Comparison of ENCODE assay signal across 8 cellular contexts in genomic region chrX:154546354-154547244, GRCh38.
A peak's percentile ranks its signal among the peaks of the same experiment; 100 is the strongest.
DNase-seq lines count a peak whose midpoint lies in the region; ATAC-seq lines count a peak whose summit lies in the region.

Gene G6PD, minus strand, starts transcription at chrX:154546846. Its CDS starts 691 bp downstream, at chrX:154546155.

- in situ Hi-C loops in ACHN (cut with HindIII; ENCODE audit: low pct_ligation_motif_present, low pct_unique_long_range_greater_than_20kb, low sequenced_read_pairs) = no loop called here

- no peaks in the 10 kb centered on the region for H3K27me3 ChIP-seq in duodenal mucosa (ENCODE audit: control insufficient read depth in 1 of 2, insufficient read depth in 2 of 2, low read length in 2 of 2)

- no peaks in the 10 kb centered on the region for H3K27me3 Mint-ChIP-seq in memory B cell

- peak within 1 kb of the TSS; percentile 91 to 96 for H3K4me3 ChIP-seq in duodenal mucosa (ENCODE audit: low read depth in 1 of 2, low read length in 2 of 2)

- peak within 1 kb of the TSS; percentile 92 for H3K4me3 Mint-ChIP-seq in memory B cell

- no peaks in the 10 kb centered on the region for H3K9me3 Mint-ChIP-seq in memory B cell

- H3K27ac ChIP-seq in duodenal mucosa (ENCODE audit: low read depth, low read length) = peak within 1 kb of the TSS; percentile 81

- peak within 1 kb of the TSS; percentile 84 for H3K9ac ChIP-seq in duodenal mucosa (ENCODE audit: low read depth in 1 of 2, low read length in 2 of 2)

- H3K36me3 Mint-ChIP-seq in memory B cell = no peaks in the 10 kb centered on the region

- H3K9me3 ChIP-seq in duodenal mucosa (ENCODE audit: control insufficient read depth in 1 of 2, low read length in 2 of 2) = no peaks in the 10 kb centered on the region

- no peaks in the 10 kb centered on the region for H3K36me3 ChIP-seq in duodenal mucosa (ENCODE audit: control insufficient read depth in 1 of 2, insufficient read depth in 2 of 2, low read length in 2 of 2)

- H3K27ac Mint-ChIP-seq in memory B cell = peak within 1 kb of the TSS; percentile 96

- peaks cover 9 to 15% of the 10 kb centered on the region in 2 donors for H3K4me1 ChIP-seq in duodenal mucosa (ENCODE audit: control insufficient read depth in 1 of 2, insufficient read depth in 2 of 2, low read length in 2 of 2)

- DNase-seq in ACHN = peak; percentile 63
- peak; percentile 39 for DNase-seq in NCI-H510A (lab: John Stamatoyannopoulos, UW)
- DNase-seq in activated CD4-positive, alpha-beta T cell treated with anti-CD3 and anti-CD28 coated beads, Interleukin-2, amount 50 U/mL, for 1 hour = peak; percentile 75
- no peak for DNase-seq in memory B cell (ENCODE audit: low spot score in 2 of 2)
- peak; percentile 54 for DNase-seq in stimulated activated CD8-positive, alpha-beta memory T cell treated with anti-CD3 and anti-CD28 coated beads, Interleukin-15, amount 100 ng/mL, for 1 hour (ENCODE audit: low read depth)

- peak; percentile 42 for ATAC-seq in GM18867 (IDR thresholded peaks at IDR 0.05; ENCODE audit: unreplicated experiment)
- peak; percentile 44 for ATAC-seq in HG03095 (IDR thresholded peaks at IDR 0.05; ENCODE audit: unreplicated experiment)
- peak; percentile 56 for ATAC-seq in memory B cell (ENCODE audit: low read depth)

- H3K4me1 Mint-ChIP-seq in memory B cell = peaks cover 28% of the 10 kb centered on the region

Comparison
In these comparisons a context has a peak if more than half of its experiments do, and no peak if none do; other contexts are left out.
1. DNase-seq: peak in ACHN (single experiment), NCI-H510A (single experiment), activated CD4-positive, alpha-beta T cell treated with anti-CD3 and anti-CD28 coated beads, Interleukin-2, amount 50 U/mL, for 1 hour (single experiment) and stimulated activated CD8-positive, alpha-beta memory T cell treated with anti-CD3 and anti-CD28 coated beads, Interleukin-15, amount 100 ng/mL, for 1 hour (single experiment); none in memory B cell (0 of 2).
2. Peak in every context shown above with its lines, with median percentiles within 50 percentile points of each other: ATAC-seq.